ENCODE assay signal across 1 cellular context in the genomic region with DNA sequence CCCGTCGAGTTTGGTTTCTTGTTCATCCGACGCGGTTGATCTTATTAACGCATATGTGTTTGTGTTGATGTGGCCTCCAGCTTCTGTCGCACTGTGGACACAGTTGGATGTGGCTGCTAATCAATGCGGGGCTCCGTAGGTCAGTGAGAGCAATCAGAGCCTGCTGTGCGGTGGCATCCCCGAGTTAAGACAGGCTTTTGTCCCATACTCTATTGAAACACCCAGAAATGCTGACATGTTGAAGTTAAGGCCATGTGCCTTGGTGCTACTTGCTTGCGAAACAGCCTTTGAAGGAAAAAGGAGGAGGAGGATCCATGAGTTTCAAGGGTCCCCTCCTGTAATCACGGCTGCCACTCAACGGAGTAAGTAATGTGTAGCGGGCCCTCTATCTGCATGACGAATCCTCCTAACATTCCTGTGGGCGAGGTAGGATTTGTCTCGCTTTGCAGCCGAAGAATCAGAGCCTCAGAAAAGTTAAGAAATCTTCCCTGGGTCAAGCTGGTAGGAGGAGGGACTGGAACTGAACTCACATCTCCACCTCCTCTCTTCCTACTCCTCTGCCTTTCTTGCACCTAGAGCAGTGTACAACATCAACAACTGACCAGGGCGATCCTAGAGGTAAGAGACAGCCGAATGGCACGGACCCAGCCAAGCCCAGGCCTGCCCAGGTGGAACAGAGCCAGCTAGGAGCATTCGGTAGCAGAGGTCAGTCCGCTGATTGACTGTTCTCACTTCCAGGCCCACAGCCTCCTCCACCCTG.
TF ChIP-seq lines count a peak whose summit lies in the region.

No MANE protein-coding gene starts in this region.

TF ChIP-seq in HepG2, 621 proteins besides CTCF, POLR2A, EP300 and RAD21 (continues in another document):
- TF ChIP-seq ZNF510 (CRISPR knock-in tag; IDR thresholded peaks at IDR 0.05; ENCODE audit: low read depth) (no peak), ZMYM3 (CRISPR knock-in tag; IDR thresholded peaks at IDR 0.05) (peak; percentile 65), ZNF260 (CRISPR knock-in tag; IDR thresholded peaks at IDR 0.05; ENCODE audit: borderline replicate concordance, low read depth) (no peak), NFE2L1 (CRISPR knock-in tag; IDR thresholded peaks at IDR 0.05; ENCODE audit: borderline replicate concordance) (no peak), SRF (IDR thresholded peaks at IDR 0.05; ENCODE audit: low read depth, low read length) (no peak), CEBPB (IDR thresholded peaks at IDR 0.05; ENCODE audit: borderline replicate concordance, low read depth, low read length) (peak; percentile 18; the same call in 1 of the 2 replicates), SIX4 (CRISPR knock-in tag; IDR thresholded peaks at IDR 0.05) (no peak), RXRB (CRISPR knock-in tag; IDR thresholded peaks at IDR 0.05; ENCODE audit: borderline replicate concordance) (no peak), ZNF550 (CRISPR knock-in tag; IDR thresholded peaks at IDR 0.05; ENCODE audit: borderline replicate concordance) (no peak), GMEB2 (CRISPR knock-in tag; IDR thresholded peaks at IDR 0.05; ENCODE audit: low read depth) (no peak), ZNF841 (CRISPR knock-in tag; IDR thresholded peaks at IDR 0.05; ENCODE audit: borderline replicate concordance) (no peak), ZBTB42 (CRISPR knock-in tag; IDR thresholded peaks at IDR 0.05) (no peak), HNF4A (CRISPR knock-in tag; IDR thresholded peaks at IDR 0.05) (no peak), NR2F1 (CRISPR knock-in tag; IDR thresholded peaks at IDR 0.05) (no peak), SIX1 (CRISPR knock-in tag; IDR thresholded peaks at IDR 0.05; ENCODE audit: borderline replicate concordance) (no peak), FOXP1 (IDR thresholded peaks at IDR 0.05) (no peak), FOXP1 (CRISPR knock-in tag; IDR thresholded peaks at IDR 0.05) (no peak), ZBTB38 (CRISPR knock-in tag; IDR thresholded peaks at IDR 0.05) (peak; percentile 77), ZNF441 (CRISPR knock-in tag; IDR thresholded peaks at IDR 0.05; ENCODE audit: borderline replicate concordance) (no peak), ZNF713 (CRISPR knock-in tag; IDR thresholded peaks at IDR 0.05) (no peak), CEBPG (CRISPR knock-in tag; IDR thresholded peaks at IDR 0.05) (0 out of 2 replicates have a peak, but pooled peaks have one; percentile 19), ZNF792 (CRISPR knock-in tag; IDR thresholded peaks at IDR 0.05) (no peak), ZNF710 (CRISPR knock-in tag; IDR thresholded peaks at IDR 0.05; ENCODE audit: borderline replicate concordance) (no peak), ATM (IDR thresholded peaks at IDR 0.05; ENCODE audit: borderline replicate concordance) (no peak), PCBP1 (IDR thresholded peaks at IDR 0.05; ENCODE audit: borderline replicate concordance, low read depth, low read length) (no peak), CREB3 (CRISPR knock-in tag; IDR thresholded peaks at IDR 0.05) (no peak), ZNF350 (CRISPR knock-in tag; IDR thresholded peaks at IDR 0.05; ENCODE audit: borderline replicate concordance, low read depth) (no peak), ATRX (CRISPR knock-in tag; IDR thresholded peaks at IDR 0.05; ENCODE audit: borderline replicate concordance) (no peak), DNMT3B (CRISPR knock-in tag; conservative IDR thresholded peaks at IDR 0.05) (no peak), ZNF280D (CRISPR knock-in tag; IDR thresholded peaks at IDR 0.05) (0 out of 2 replicates have a peak, but pooled peaks have one; percentile 54), SNAPC5 (CRISPR knock-in tag; IDR thresholded peaks at IDR 0.05; ENCODE audit: borderline replicate concordance) (no peak)
- TF ChIP-seq, protein P1, sequence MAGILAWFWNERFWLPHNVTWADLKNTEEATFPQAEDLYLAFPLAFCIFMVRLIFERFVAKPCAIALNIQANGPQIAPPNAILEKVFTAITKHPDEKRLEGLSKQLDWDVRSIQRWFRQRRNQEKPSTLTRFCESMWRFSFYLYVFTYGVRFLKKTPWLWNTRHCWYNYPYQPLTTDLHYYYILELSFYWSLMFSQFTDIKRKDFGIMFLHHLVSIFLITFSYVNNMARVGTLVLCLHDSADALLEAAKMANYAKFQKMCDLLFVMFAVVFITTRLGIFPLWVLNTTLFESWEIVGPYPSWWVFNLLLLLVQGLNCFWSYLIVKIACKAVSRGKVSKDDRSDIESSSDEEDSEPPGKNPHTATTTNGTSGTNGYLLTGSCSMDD (CRISPR knock-in tag; IDR thresholded peaks at IDR 0.05) = no peak
- TF ChIP-seq, protein P2, sequence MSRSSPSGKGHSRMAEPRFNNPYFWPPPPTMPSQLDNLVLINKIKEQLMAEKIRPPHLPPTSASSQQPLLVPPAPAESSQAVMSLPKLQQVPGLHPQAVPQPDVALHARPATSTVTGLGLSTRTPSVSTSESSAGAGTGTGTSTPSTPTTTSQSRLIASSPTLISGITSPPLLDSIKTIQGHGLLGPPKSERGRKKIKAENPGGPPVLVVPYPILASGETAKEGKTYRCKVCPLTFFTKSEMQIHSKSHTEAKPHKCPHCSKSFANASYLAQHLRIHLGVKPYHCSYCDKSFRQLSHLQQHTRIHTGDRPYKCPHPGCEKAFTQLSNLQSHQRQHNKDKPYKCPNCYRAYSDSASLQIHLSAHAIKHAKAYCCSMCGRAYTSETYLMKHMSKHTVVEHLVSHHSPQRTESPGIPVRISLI (CRISPR knock-in tag; IDR thresholded peaks at IDR 0.05; ENCODE audit: borderline replicate concordance) = no peak
- TF ChIP-seq, protein P3, sequence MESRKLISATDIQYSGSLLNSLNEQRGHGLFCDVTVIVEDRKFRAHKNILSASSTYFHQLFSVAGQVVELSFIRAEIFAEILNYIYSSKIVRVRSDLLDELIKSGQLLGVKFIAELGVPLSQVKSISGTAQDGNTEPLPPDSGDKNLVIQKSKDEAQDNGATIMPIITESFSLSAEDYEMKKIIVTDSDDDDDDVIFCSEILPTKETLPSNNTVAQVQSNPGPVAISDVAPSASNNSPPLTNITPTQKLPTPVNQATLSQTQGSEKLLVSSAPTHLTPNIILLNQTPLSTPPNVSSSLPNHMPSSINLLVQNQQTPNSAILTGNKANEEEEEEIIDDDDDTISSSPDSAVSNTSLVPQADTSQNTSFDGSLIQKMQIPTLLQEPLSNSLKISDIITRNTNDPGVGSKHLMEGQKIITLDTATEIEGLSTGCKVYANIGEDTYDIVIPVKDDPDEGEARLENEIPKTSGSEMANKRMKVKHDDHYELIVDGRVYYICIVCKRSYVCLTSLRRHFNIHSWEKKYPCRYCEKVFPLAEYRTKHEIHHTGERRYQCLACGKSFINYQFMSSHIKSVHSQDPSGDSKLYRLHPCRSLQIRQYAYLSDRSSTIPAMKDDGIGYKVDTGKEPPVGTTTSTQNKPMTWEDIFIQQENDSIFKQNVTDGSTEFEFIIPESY (CRISPR knock-in tag; IDR thresholded peaks at IDR 0.05) = peak; percentile 92
- TF ChIP-seq, protein P4, sequence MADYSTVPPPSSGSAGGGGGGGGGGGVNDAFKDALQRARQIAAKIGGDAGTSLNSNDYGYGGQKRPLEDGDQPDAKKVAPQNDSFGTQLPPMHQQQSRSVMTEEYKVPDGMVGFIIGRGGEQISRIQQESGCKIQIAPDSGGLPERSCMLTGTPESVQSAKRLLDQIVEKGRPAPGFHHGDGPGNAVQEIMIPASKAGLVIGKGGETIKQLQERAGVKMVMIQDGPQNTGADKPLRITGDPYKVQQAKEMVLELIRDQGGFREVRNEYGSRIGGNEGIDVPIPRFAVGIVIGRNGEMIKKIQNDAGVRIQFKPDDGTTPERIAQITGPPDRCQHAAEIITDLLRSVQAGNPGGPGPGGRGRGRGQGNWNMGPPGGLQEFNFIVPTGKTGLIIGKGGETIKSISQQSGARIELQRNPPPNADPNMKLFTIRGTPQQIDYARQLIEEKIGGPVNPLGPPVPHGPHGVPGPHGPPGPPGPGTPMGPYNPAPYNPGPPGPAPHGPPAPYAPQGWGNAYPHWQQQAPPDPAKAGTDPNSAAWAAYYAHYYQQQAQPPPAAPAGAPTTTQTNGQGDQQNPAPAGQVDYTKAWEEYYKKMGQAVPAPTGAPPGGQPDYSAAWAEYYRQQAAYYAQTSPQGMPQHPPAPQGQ (CRISPR knock-in tag; IDR thresholded peaks at IDR 0.05; ENCODE audit: borderline replicate concordance) = no peak
- TF ChIP-seq, protein P5, sequence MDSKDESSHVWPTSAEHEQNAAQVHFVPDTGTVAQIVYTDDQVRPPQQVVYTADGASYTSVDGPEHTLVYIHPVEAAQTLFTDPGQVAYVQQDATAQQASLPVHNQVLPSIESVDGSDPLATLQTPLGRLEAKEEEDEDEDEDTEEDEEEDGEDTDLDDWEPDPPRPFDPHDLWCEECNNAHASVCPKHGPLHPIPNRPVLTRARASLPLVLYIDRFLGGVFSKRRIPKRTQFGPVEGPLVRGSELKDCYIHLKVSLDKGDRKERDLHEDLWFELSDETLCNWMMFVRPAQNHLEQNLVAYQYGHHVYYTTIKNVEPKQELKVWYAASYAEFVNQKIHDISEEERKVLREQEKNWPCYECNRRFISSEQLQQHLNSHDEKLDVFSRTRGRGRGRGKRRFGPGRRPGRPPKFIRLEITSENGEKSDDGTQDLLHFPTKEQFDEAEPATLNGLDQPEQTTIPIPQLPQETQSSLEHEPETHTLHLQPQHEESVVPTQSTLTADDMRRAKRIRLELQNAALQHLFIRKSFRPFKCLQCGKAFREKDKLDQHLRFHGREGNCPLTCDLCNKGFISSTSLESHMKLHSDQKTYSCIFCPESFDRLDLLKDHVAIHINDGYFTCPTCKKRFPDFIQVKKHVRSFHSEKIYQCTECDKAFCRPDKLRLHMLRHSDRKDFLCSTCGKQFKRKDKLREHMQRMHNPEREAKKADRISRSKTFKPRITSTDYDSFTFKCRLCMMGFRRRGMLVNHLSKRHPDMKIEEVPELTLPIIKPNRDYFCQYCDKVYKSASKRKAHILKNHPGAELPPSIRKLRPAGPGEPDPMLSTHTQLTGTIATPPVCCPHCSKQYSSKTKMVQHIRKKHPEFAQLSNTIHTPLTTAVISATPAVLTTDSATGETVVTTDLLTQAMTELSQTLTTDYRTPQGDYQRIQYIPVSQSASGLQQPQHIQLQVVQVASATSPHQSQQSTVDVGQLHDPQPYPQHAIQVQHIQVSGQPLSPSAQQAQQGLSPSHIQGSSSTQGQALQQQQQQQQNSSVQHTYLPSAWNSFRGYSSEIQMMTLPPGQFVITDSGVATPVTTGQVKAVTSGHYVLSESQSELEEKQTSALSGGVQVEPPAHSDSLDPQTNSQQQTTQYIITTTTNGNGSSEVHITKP (CRISPR knock-in tag; IDR thresholded peaks at IDR 0.05; ENCODE audit: low read depth) = no peak
- TF ChIP-seq, protein P6, sequence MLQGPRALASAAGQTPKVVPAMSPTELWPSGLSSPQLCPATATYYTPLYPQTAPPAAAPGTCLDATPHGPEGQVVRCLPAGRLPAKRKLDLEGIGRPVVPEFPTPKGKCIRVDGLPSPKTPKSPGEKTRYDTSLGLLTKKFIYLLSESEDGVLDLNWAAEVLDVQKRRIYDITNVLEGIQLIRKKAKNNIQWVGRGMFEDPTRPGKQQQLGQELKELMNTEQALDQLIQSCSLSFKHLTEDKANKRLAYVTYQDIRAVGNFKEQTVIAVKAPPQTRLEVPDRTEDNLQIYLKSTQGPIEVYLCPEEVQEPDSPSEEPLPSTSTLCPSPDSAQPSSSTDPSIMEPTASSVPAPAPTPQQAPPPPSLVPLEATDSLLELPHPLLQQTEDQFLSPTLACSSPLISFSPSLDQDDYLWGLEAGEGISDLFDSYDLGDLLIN (CRISPR knock-in tag; IDR thresholded peaks at IDR 0.05; ENCODE audit: borderline replicate concordance) = no peak
